Comparison of ENCODE assay signal across 8 cellular contexts in the genomic region with DNA sequence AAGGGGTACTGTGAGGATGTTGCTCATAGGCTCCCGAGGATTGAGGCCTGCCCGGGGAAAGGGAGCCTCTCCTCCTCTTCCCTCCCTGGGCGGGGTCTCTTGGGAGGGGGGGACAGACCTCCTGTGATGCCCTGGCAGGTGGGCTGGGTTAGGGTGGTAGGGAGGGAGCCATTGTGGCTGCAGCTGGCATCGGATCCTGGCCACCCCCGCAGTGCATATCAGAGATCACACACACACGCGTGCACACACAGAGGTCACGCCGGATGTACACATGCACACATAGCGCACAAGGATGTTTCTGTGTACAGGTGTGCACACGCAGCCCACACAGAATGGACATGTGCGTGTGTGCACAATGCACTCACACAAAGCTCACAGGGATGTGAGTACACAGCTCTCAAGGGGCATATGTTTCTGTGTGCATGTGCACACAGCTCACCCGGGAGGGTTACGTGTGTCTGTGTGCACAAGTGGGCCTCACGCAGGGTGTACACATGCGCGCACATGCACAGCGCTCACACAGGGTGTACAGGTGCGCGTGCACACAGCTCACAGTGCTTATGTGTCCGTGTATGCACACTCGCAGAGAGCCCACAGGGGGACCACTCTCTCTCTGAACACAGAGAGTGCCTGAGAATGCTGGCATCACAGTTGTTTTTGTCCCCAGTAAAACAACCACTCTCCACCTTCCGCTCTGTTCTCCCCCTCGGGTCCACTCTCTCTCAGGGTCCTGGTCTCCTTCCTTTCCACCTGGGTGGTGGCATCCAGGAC. TPM values are rescaled to one million over a fixed set of nuclear protein-coding genes. Genes with fewer than 3 reads are reported as not detected.
DNase-seq lines count a peak whose midpoint lies in the region; ATAC-seq and TF ChIP-seq lines count a peak whose summit lies in the region.

No MANE protein-coding gene starts in this region.

- H3K4me3 ChIP-seq in AG09309 (ENCODE audit: control insufficient read depth, low read depth, low read length) (peak overlapping the region; percentile 55), mesenchymal stem cell (ENCODE audit: insufficient read depth in 1 of 2, low read depth in 1 of 2, low read length in 2 of 2) (peak overlapping the region; percentile 69 to 73)

- peaks cover 5% of the 10 kb centered on the region for H3K79me1 ChIP-seq in mesenchymal stem cell (replicated peaks; ENCODE audit: low read length, poor library complexity, severe bottlenecking)

- no peak overlapping the region for H4K91ac ChIP-seq in mesenchymal stem cell (ENCODE audit: low read length)

- H3K4me3 Mint-ChIP-seq in activated naive CD8-positive, alpha-beta T cell, result peak overlapping the region; percentile 66

- H3K23ac ChIP-seq in mesenchymal stem cell (ENCODE audit: low read length in 2 of 2), result no peak overlapping the region

- H2BK15ac ChIP-seq in mesenchymal stem cell (ENCODE audit: low read depth, poor library complexity, severe bottlenecking), result no peak overlapping the region

- H3K9me3 ChIP-seq in mesenchymal stem cell (ENCODE audit: control insufficient read depth, low read length), result no peaks in the 10 kb centered on the region

- H3K14ac ChIP-seq in mesenchymal stem cell (ENCODE audit: low read length in 2 of 2), result no peak overlapping the region

- peaks cover 27% of the 10 kb centered on the region for H3K4me1 ChIP-seq in mesenchymal stem cell (ENCODE audit: control insufficient read depth, insufficient read depth, low read depth, low read length)

- H3K4me1 Mint-ChIP-seq in activated naive CD8-positive, alpha-beta T cell (ENCODE audit: low read depth), result peaks cover 12% of the 10 kb centered on the region

- H3K27ac Mint-ChIP-seq in activated naive CD8-positive, alpha-beta T cell, result no peak overlapping the region

- no peaks in the 10 kb centered on the region for H3K27me3 ChIP-seq in mesenchymal stem cell (ENCODE audit: control insufficient read depth in 1 of 2, insufficient read depth in 1 of 2, low read length in 2 of 2)

- WGBS in mesenchymal stem cell, result 80% methylated on average over 22 of the region's 24 CpGs

- no peak overlapping the region for H2AFZ ChIP-seq in mesenchymal stem cell (ENCODE audit: low read depth, low read length)

- no peak for DNase-seq in AG09309 (ENCODE audit: low read depth)
- no peak for DNase-seq in mesenchymal stem cell
- no peak for DNase-seq in activated CD4-positive, CD25-positive, alpha-beta regulatory T cell treated with anti-CD3 and anti-CD28 coated beads, Interleukin-2, amount 50 U/mL, for 72 hours

- H3K36me3 Mint-ChIP-seq in activated naive CD8-positive, alpha-beta T cell, result no peaks in the 10 kb centered on the region

- peak overlapping the region; percentile 62 for H3K9ac ChIP-seq in mesenchymal stem cell (ENCODE audit: low read length)

- H4K8ac ChIP-seq in mesenchymal stem cell (ENCODE audit: low read length), result peak overlapping the region; percentile 86

- H3K36me3 ChIP-seq in mesenchymal stem cell (ENCODE audit: control insufficient read depth in 1 of 2, insufficient read depth in 2 of 2, low read depth in 1 of 2, low read length in 2 of 2), result peaks cover 0 to 10% of the 10 kb centered on the region in 2 experiments

- no peak overlapping the region for H3K4ac ChIP-seq in mesenchymal stem cell (ENCODE audit: low read depth in 1 of 2, low read length in 2 of 2)

- no peak overlapping the region for H2AK5ac ChIP-seq in mesenchymal stem cell (ENCODE audit: low read length, severe bottlenecking)

- no peak overlapping the region for H2BK5ac ChIP-seq in mesenchymal stem cell (ENCODE audit: low read depth, low read length, poor library complexity, severe bottlenecking)

- ATAC-seq in HG02610 (IDR thresholded peaks at IDR 0.05; ENCODE audit: unreplicated experiment) (peak; percentile 14), GM21529 (IDR thresholded peaks at IDR 0.05; ENCODE audit: unreplicated experiment) (no peak), GM18867 (IDR thresholded peaks at IDR 0.05; ENCODE audit: unreplicated experiment) (no peak), GM19324 (IDR thresholded peaks at IDR 0.05; ENCODE audit: low FRiP score, unreplicated experiment) (no peak)

- no peak for TF ChIP-seq CTCF in AG09309 (IDR thresholded peaks at IDR 0.05; ENCODE audit: control insufficient read depth, insufficient read depth, low read depth, low read length, missing control alignments)

- H2BK12ac ChIP-seq in mesenchymal stem cell (ENCODE audit: low read length in 2 of 2), result no peak overlapping the region

- H3K27ac ChIP-seq in mesenchymal stem cell (ENCODE audit: low read length, poor library complexity, severe bottlenecking), result no peak overlapping the region

- peaks cover 1% of the 10 kb centered on the region for H3K27me3 Mint-ChIP-seq in activated naive CD8-positive, alpha-beta T cell

- H3K18ac ChIP-seq in mesenchymal stem cell (ENCODE audit: low read depth in 1 of 2, low read length in 2 of 2), result peak overlapping the region in 1 of 2 experiments; percentile 69

- H3K4me2 ChIP-seq in mesenchymal stem cell (ENCODE audit: low read length, poor library complexity, severe bottlenecking), result peak overlapping the region; percentile 95

- no peak overlapping the region for H2BK120ac ChIP-seq in mesenchymal stem cell (ENCODE audit: low read depth, low read length)

- no peaks in the 10 kb centered on the region for H3K9me3 Mint-ChIP-seq in activated naive CD8-positive, alpha-beta T cell (ENCODE audit: low read depth)

RNA-seq across cellular contexts. Expression of gene GJD3, which starts 2.4 kb away (rescaled TPM):
- polyA plus RNA-seq in mesenchymal stem cell (2013, experiment 1 of 2), result 0.44 TPM
- polyA plus RNA-seq in mesenchymal stem cell (2013, experiment 2 of 2), result 0.29 TPM

RNA-seq across cellular contexts. Expression of gene RARA, which starts 53.1 kb away (rescaled TPM):
- polyA plus RNA-seq in mesenchymal stem cell (2013, experiment 1 of 2), result 32.6 TPM
- 32.1 TPM for polyA plus RNA-seq in mesenchymal stem cell (2013, experiment 2 of 2)

RNA-seq across cellular contexts. Expression of gene TOP2A, which starts 55.6 kb away (rescaled TPM):
- polyA plus RNA-seq in mesenchymal stem cell (2013, experiment 1 of 2), result 14.5 TPM
- polyA plus RNA-seq in mesenchymal stem cell (2013, experiment 2 of 2), result 15.0 TPM
